ENCODE assay signal across 9 cellular contexts in the genomic region with DNA sequence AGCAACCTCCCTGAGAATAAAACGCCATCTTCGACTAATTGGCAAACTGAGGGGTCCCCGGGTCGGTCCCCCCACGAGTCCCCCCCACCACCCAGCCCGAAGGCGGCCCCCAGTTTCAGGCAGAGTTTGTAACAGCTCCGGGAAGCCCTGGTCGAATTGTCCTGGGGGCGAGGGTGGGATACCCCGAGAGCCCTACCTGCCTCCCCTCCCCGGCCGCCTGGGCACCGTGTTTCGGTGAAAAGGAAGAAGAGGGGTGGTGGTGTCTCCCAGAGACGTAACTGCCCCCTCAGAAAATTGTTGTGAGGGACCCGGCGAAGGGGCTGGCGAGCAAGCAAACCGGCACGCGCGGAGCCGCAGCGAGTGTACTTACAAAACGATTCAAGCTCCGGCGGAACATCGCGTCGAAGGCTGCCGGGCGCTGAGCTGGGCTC. TPM values are rescaled to one million over a fixed set of nuclear protein-coding genes. Genes with fewer than 3 reads are reported as not detected.
A peak's percentile ranks its signal among the peaks of the same experiment; 100 is the strongest.
DNase-seq lines count a peak whose midpoint lies in the region; ATAC-seq and TF ChIP-seq lines count a peak whose summit lies in the region.
"Had no signal": no experiment of that assay in that cellular context is flagged by ENCODE, and none has a peak within 500 bp of the region (broad histone marks: within the 10 kb centered on the region; RNA-seq: fewer than 3 reads in every experiment).

No MANE protein-coding gene starts in this region.

- no peak for TF ChIP-seq POLR2A in ovary (IDR thresholded peaks at IDR 0.05)

- H3K4me1 ChIP-seq in DND-41 (ENCODE audit: insufficient read depth, low read length) (peaks cover 25% of the 10 kb centered on the region), OCI-LY1 (ENCODE audit: insufficient read depth, low read length, severe bottlenecking) (peaks cover 29% of the 10 kb centered on the region), ovary (ENCODE audit: insufficient read depth) (peaks cover 2% of the 10 kb centered on the region)

- no peak overlapping the region for H3K27ac Mint-ChIP-seq in endothelial cell (ENCODE audit: unreplicated experiment)

- 25 to 36% (median 25%) methylated on average over 32 to 33 of the region's 33 CpGs for WGBS in ovary, 3 donors

- H4K20me1 ChIP-seq in DND-41 (ENCODE audit: insufficient read depth, low read length) (no peaks in the 10 kb centered on the region; the same call in 1 of the 2 replicates), OCI-LY1 (ENCODE audit: insufficient read depth, low read length) (no peaks in the 10 kb centered on the region)

- H3K27ac ChIP-seq in DND-41 (ENCODE audit: low read length) (peak overlapping the region; percentile 56), OCI-LY1 (ENCODE audit: low read depth, low read length, poor library complexity, severe bottlenecking) (peak overlapping the region; percentile 66), ovary (peak overlapping the region; percentile 96 to 99)

- H3K36me3 ChIP-seq in DND-41 (ENCODE audit: insufficient read depth, low read length) (no peaks in the 10 kb centered on the region), OCI-LY1 (ENCODE audit: insufficient read depth, low read length) (no peaks in the 10 kb centered on the region), ovary (no peaks in the 10 kb centered on the region)

- no peaks in the 10 kb centered on the region for H3K9me3 Mint-ChIP-seq in endothelial cell (ENCODE audit: unreplicated experiment)

- H3K9ac ChIP-seq in DND-41 (ENCODE audit: low read depth, low read length): peak overlapping the region; percentile 80
- peak overlapping the region; percentile 87 for H3K9ac ChIP-seq in OCI-LY1 (ENCODE audit: low read length)

- H3K36me3 Mint-ChIP-seq in endothelial cell (ENCODE audit: low read depth, unreplicated experiment): no peaks in the 10 kb centered on the region

- H3K27me3 Mint-ChIP-seq in endothelial cell (ENCODE audit: unreplicated experiment): no peaks in the 10 kb centered on the region

- no peak for TF ChIP-seq EP300 in ovary (IDR thresholded peaks at IDR 0.05)

- peak overlapping the region; percentile 76 for H3K4me2 ChIP-seq in DND-41 (ENCODE audit: insufficient read depth, low read length)
- H3K4me2 ChIP-seq in OCI-LY1 (ENCODE audit: low read length): peak overlapping the region; percentile 83

- peak overlapping the region; percentile 50 to 71; a peak in 3 of 4 replicates for H3K4me3 ChIP-seq in DND-41 (ENCODE audit: low read depth in 1 of 2, low read length in 2 of 2)
- H3K4me3 ChIP-seq in OCI-LY1 (ENCODE audit: low read depth, low read length, poor library complexity, severe bottlenecking): peak overlapping the region; percentile 95
- peak overlapping the region; percentile 60 for H3K4me3 ChIP-seq in ovary

- TF ChIP-seq CTCF in DND-41 (IDR thresholded peaks at IDR 0.05; ENCODE audit: borderline replicate concordance, extremely low read depth, low read length, poor library complexity, severe bottlenecking): no peak
- no peak for TF ChIP-seq CTCF in OCI-LY1 (IDR thresholded peaks at IDR 0.05; ENCODE audit: low read length)
- TF ChIP-seq CTCF in endothelial cell (IDR thresholded peaks at IDR 0.05; ENCODE audit: unreplicated experiment): no peak
- no peak for TF ChIP-seq CTCF in ovary (IDR thresholded peaks at IDR 0.05)

- ATAC-seq in DND-41 (ENCODE audit: insufficient read depth, low read depth): no peak; the same call in 2 of the 3 replicates
- ATAC-seq in GM21367 (IDR thresholded peaks at IDR 0.05; ENCODE audit: unreplicated experiment): no peak

- H3K4me3 Mint-ChIP-seq in endothelial cell (ENCODE audit: unreplicated experiment): peak overlapping the region; percentile 90

- intact Hi-C loops in ovary (cut with DNase I): no loop called here

- H3F3A ChIP-seq in OCI-LY1 (ENCODE audit: insufficient read depth, low read length): no peaks in the 10 kb centered on the region

- H3K27me3 ChIP-seq in DND-41 (ENCODE audit: insufficient read depth, low read length, poor library complexity) (no peaks in the 10 kb centered on the region), OCI-LY1 (ENCODE audit: insufficient read depth, low read length) (no peaks in the 10 kb centered on the region), ovary (no peaks in the 10 kb centered on the region)

- no peaks in the 10 kb centered on the region for H3K9me2 ChIP-seq in OCI-LY1 (ENCODE audit: low read depth, low read length)

- H3K9me3 ChIP-seq in DND-41 (ENCODE audit: insufficient read depth, low read length, severe bottlenecking) (no peaks in the 10 kb centered on the region), OCI-LY1 (ENCODE audit: low read length) (no peaks in the 10 kb centered on the region), ovary (no peaks in the 10 kb centered on the region)

- peak overlapping the region; percentile 71 for H2AFZ ChIP-seq in DND-41 (ENCODE audit: low read depth, low read length)
- H2AFZ ChIP-seq in OCI-LY1 (ENCODE audit: low read length): no peak overlapping the region

- DNase-seq in DND-41: no peak
- DNase-seq in endothelial cell (ENCODE audit: low spot score): no peak
- no peak for DNase-seq in ovary
- DNase-seq in dermis blood vessel endothelial cell: no peak
- DNase-seq in SKM-1 (lab: John Stamatoyannopoulos, UW; ENCODE audit: unreplicated experiment): no peak
- no peak for DNase-seq in NCI-H446 (lab: John Stamatoyannopoulos, UW)

- H3K79me2 ChIP-seq in DND-41 (ENCODE audit: insufficient read depth, low read length) (peaks cover 45% of the 10 kb centered on the region), OCI-LY1 (ENCODE audit: insufficient read depth, low read length) (peaks cover 37% of the 10 kb centered on the region)

- H3K4me1 Mint-ChIP-seq in endothelial cell (ENCODE audit: unreplicated experiment): peaks cover 15% of the 10 kb centered on the region

RNA-seq across cellular contexts. Expression of a gene that starts 1.2 kb away (rescaled TPM):
- total RNA-seq in endothelial cell (ENCODE audit: unreplicated experiment) (48.5 TPM), ovary (10 to 100 TPM; 19.9 to 34.7 (median 23.8) TPM), dermis blood vessel endothelial cell (93.1 and 118 TPM in 2 replicates)
- 10 to 100 TPM; 13.0 to 17.5 TPM for polyA plus RNA-seq in ovary

RNA-seq across cellular contexts. Expression of a gene that starts 33.7 kb away (rescaled TPM):
- total RNA-seq in endothelial cell (ENCODE audit: unreplicated experiment) (not detected), ovary (not detected), dermis blood vessel endothelial cell (not detected in 2 replicates)
- polyA plus RNA-seq in ovary: not detected
- total RNA-seq: HT1080 had no signal
